In genomic region chr5:106072208-106072607, GRCh38 we compare ENCODE assay signal across 23 cellular contexts.
"Had no signal": no experiment of that assay in that cellular context is flagged by ENCODE, and none has a peak within 500 bp of the region (broad histone marks: within the 10 kb centered on the region; RNA-seq: fewer than 3 reads in every experiment).

No MANE protein-coding gene starts in this region.

- H3K27ac ChIP-seq: coronary artery, dorsolateral prefrontal cortex, epithelial cell of prostate, esophagus squamous epithelium, foreskin keratinocyte, gastroesophageal sphincter, heart right ventricle, left lung, lower lobe of right lung had no signal

- H3K4me3 ChIP-seq: coronary artery, dorsolateral prefrontal cortex, esophagus squamous epithelium, gastroesophageal sphincter, heart right ventricle, left lung, lower lobe of right lung, mucosa of descending colon had no signal

- H3K27me3 ChIP-seq: dorsolateral prefrontal cortex, esophagus squamous epithelium, foreskin keratinocyte, gastroesophageal sphincter, heart right ventricle, left lung had no signal

- ATAC-seq: esophagus mucosa, foreskin keratinocyte, gastroesophageal sphincter, heart right ventricle, left cardiac atrium, left lung, left ventricle myocardium superior, lower lobe of right lung, mucosa of descending colon had no signal

- H3K36me3 ChIP-seq: esophagus squamous epithelium, gastroesophageal sphincter, heart right ventricle, left lung, lower lobe of right lung had no signal

- H3K9me3 ChIP-seq: esophagus squamous epithelium, left lung, lower lobe of right lung, mucosa of descending colon had no signal

- H3K4me1 ChIP-seq: esophagus squamous epithelium, foreskin keratinocyte, gastroesophageal sphincter, heart right ventricle, left lung, lower lobe of right lung had no signal

- DNase-seq: dermis blood vessel endothelial cell; dorsolateral prefrontal cortex; effector CD4-positive, alpha-beta T cell; effector memory CD4-positive, alpha-beta T cell; erythroblast; esophagus squamous epithelium; foreskin keratinocyte; heart right ventricle; hippocampal formation; islet precursor cell; left cardiac atrium; left lung; left ventricle myocardium superior; lower lobe of right lung; mesenchymal stem cell; mucosa of descending colon; naive B cell had no signal

- FAIRE-seq: colon, frontal cortex had no signal
